In the genomic region with DNA sequence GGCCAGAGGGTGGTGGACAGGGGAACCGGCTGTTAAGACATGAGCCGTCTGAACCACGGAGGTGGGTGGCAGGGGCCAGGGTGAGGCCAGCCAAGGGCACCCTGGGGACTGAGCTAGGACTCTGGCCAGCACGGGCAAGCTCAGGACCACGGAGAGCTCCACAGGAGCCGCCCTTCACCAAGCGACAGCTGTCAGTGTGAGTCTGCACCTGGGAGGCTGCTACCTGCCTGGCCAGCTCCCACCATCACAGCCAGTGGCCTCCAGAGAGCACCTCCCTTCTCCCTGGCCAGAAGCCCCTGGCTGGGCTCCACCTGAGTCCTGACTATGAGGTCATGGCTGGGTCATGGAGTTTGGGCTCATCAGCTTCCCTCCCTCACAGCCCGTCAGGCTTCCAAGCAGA, we compare ENCODE assay signal across 1 cellular context.
TF ChIP-seq lines count a peak whose summit lies in the region.

No MANE protein-coding gene starts in this region.

TF ChIP-seq in HepG2, 621 proteins besides CTCF, POLR2A, EP300 and RAD21 (continued from another document and continues in another):
- TF ChIP-seq, protein P1, sequence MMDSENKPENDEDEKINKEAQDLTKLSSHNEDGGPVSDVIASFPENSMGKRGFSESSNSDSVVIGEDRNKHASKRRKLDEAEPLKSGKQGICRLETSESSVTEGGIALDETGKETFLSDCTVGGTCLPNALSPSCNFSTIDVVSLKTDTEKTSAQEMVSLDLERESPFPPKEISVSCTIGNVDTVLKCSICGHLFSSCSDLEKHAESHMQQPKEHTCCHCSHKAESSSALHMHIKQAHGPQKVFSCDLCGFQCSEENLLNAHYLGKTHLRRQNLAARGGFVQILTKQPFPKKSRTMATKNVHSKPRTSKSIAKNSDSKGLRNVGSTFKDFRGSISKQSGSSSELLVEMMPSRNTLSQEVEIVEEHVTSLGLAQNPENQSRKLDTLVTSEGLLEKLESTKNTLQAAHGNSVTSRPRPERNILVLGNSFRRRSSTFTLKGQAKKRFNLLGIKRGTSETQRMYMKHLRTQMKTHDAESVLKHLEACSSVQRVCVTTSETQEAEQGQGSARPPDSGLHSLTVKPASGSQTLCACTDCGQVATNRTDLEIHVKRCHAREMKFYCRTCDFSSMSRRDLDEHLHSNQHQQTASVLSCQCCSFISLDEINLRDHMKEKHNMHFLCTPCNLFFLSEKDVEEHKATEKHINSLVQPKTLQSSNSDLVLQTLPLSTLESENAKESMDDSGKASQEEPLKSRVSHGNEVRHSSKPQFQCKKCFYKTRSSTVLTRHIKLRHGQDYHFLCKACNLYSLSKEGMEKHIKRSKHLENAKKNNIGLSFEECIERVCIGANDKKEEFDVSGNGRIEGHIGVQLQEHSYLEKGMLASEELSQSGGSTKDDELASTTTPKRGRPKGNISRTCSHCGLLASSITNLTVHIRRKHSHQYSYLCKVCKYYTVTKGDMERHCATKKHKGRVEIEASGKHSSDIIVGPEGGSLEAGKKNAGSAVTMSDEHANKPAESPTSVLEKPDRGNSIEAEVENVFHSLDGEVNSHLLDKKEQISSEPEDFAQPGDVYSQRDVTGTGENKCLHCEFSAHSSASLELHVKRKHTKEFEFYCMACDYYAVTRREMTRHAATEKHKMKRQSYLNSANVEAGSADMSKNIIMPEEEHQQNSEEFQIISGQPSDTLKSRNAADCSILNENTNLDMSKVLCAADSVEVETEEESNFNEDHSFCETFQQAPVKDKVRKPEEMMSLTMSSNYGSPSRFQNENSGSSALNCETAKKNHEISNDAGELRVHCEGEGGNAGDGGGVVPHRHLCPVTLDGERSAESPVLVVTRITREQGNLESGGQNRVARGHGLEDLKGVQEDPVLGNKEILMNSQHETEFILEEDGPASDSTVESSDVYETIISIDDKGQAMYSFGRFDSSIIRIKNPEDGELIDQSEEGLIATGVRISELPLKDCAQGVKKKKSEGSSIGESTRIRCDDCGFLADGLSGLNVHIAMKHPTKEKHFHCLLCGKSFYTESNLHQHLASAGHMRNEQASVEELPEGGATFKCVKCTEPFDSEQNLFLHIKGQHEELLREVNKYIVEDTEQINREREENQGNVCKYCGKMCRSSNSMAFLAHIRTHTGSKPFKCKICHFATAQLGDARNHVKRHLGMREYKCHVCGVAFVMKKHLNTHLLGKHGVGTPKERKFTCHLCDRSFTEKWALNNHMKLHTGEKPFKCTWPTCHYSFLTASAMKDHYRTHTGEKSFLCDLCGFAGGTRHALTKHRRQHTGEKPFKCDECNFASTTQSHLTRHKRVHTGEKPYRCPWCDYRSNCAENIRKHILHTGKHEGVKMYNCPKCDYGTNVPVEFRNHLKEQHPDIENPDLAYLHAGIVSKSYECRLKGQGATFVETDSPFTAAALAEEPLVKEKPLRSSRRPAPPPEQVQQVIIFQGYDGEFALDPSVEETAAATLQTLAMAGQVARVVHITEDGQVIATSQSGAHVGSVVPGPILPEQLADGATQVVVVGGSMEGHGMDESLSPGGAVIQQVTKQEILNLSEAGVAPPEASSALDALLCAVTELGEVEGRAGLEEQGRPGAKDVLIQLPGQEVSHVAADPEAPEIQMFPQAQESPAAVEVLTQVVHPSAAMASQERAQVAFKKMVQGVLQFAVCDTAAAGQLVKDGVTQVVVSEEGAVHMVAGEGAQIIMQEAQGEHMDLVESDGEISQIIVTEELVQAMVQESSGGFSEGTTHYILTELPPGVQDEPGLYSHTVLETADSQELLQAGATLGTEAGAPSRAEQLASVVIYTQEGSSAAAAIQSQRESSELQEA (CRISPR knock-in tag; IDR thresholded peaks at IDR 0.05; ENCODE audit: not compliant biosample characterization), result no peak
- TF ChIP-seq, protein P2, sequence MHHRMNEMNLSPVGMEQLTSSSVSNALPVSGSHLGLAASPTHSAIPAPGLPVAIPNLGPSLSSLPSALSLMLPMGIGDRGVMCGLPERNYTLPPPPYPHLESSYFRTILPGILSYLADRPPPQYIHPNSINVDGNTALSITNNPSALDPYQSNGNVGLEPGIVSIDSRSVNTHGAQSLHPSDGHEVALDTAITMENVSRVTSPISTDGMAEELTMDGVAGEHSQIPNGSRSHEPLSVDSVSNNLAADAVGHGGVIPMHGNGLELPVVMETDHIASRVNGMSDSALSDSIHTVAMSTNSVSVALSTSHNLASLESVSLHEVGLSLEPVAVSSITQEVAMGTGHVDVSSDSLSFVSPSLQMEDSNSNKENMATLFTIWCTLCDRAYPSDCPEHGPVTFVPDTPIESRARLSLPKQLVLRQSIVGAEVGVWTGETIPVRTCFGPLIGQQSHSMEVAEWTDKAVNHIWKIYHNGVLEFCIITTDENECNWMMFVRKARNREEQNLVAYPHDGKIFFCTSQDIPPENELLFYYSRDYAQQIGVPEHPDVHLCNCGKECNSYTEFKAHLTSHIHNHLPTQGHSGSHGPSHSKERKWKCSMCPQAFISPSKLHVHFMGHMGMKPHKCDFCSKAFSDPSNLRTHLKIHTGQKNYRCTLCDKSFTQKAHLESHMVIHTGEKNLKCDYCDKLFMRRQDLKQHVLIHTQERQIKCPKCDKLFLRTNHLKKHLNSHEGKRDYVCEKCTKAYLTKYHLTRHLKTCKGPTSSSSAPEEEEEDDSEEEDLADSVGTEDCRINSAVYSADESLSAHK (CRISPR knock-in tag; IDR thresholded peaks at IDR 0.05; ENCODE audit: borderline replicate concordance), result 0 out of 2 replicates have a peak, but pooled peaks have one; percentile 67
- TF ChIP-seq ZNF343 (CRISPR knock-in tag; IDR thresholded peaks at IDR 0.05) (0 out of 2 replicates have a peak, but pooled peaks have one; percentile 44), CEBPG (CRISPR knock-in tag; IDR thresholded peaks at IDR 0.05) (no peak), ZBTB7B (CRISPR knock-in tag; IDR thresholded peaks at IDR 0.05) (0 out of 2 replicates have a peak, but pooled peaks have one; percentile 57), FOXK1 (CRISPR knock-in tag; IDR thresholded peaks at IDR 0.05; ENCODE audit: borderline replicate concordance, low read depth) (peak; percentile 75; the same call in 1 of the 2 replicates), ZNF3 (CRISPR knock-in tag; IDR thresholded peaks at IDR 0.05) (no peak), HES4 (CRISPR knock-in tag; IDR thresholded peaks at IDR 0.05; ENCODE audit: borderline replicate concordance) (peak; percentile 50; the same call in 1 of the 2 replicates), POLR2G (IDR thresholded peaks at IDR 0.05; ENCODE audit: low read depth, low read length) (no peak), MAFF (IDR thresholded peaks at IDR 0.05; ENCODE audit: low read depth, low read length) (no peak)
- TF ChIP-seq, protein P3, sequence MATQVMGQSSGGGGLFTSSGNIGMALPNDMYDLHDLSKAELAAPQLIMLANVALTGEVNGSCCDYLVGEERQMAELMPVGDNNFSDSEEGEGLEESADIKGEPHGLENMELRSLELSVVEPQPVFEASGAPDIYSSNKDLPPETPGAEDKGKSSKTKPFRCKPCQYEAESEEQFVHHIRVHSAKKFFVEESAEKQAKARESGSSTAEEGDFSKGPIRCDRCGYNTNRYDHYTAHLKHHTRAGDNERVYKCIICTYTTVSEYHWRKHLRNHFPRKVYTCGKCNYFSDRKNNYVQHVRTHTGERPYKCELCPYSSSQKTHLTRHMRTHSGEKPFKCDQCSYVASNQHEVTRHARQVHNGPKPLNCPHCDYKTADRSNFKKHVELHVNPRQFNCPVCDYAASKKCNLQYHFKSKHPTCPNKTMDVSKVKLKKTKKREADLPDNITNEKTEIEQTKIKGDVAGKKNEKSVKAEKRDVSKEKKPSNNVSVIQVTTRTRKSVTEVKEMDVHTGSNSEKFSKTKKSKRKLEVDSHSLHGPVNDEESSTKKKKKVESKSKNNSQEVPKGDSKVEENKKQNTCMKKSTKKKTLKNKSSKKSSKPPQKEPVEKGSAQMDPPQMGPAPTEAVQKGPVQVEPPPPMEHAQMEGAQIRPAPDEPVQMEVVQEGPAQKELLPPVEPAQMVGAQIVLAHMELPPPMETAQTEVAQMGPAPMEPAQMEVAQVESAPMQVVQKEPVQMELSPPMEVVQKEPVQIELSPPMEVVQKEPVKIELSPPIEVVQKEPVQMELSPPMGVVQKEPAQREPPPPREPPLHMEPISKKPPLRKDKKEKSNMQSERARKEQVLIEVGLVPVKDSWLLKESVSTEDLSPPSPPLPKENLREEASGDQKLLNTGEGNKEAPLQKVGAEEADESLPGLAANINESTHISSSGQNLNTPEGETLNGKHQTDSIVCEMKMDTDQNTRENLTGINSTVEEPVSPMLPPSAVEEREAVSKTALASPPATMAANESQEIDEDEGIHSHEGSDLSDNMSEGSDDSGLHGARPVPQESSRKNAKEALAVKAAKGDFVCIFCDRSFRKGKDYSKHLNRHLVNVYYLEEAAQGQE (IDR thresholded peaks at IDR 0.05; ENCODE audit: borderline replicate concordance in 1 of 2, low read depth in 1 of 2, low read length in 2 of 2), result peak; percentile 82 to 98
- TF ChIP-seq, protein P4, sequence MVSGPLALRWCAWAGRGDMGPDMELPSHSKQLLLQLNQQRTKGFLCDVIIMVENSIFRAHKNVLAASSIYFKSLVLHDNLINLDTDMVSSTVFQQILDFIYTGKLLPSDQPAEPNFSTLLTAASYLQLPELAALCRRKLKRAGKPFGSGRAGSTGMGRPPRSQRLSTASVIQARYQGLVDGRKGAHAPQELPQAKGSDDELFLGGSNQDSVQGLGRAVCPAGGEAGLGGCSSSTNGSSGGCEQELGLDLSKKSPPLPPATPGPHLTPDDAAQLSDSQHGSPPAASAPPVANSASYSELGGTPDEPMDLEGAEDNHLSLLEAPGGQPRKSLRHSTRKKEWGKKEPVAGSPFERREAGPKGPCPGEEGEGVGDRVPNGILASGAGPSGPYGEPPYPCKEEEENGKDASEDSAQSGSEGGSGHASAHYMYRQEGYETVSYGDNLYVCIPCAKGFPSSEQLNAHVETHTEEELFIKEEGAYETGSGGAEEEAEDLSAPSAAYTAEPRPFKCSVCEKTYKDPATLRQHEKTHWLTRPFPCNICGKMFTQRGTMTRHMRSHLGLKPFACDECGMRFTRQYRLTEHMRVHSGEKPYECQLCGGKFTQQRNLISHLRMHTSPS (CRISPR knock-in tag; IDR thresholded peaks at IDR 0.05; ENCODE audit: low read depth), result no peak; the same call in 1 of the 2 replicates
- TF ChIP-seq, protein P5, sequence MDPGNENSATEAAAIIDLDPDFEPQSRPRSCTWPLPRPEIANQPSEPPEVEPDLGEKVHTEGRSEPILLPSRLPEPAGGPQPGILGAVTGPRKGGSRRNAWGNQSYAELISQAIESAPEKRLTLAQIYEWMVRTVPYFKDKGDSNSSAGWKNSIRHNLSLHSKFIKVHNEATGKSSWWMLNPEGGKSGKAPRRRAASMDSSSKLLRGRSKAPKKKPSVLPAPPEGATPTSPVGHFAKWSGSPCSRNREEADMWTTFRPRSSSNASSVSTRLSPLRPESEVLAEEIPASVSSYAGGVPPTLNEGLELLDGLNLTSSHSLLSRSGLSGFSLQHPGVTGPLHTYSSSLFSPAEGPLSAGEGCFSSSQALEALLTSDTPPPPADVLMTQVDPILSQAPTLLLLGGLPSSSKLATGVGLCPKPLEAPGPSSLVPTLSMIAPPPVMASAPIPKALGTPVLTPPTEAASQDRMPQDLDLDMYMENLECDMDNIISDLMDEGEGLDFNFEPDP (CRISPR knock-in tag; conservative IDR thresholded peaks at IDR 0.05), result no peak
- TF ChIP-seq, protein P6, sequence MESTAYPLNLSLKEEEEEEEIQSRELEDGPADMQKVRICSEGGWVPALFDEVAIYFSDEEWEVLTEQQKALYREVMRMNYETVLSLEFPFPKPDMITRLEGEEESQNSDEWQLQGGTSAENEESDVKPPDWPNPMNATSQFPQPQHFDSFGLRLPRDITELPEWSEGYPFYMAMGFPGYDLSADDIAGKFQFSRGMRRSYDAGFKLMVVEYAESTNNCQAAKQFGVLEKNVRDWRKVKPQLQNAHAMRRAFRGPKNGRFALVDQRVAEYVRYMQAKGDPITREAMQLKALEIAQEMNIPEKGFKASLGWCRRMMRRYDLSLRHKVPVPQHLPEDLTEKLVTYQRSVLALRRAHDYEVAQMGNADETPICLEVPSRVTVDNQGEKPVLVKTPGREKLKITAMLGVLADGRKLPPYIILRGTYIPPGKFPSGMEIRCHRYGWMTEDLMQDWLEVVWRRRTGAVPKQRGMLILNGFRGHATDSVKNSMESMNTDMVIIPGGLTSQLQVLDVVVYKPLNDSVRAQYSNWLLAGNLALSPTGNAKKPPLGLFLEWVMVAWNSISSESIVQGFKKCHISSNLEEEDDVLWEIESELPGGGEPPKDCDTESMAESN (CRISPR knock-in tag; conservative IDR thresholded peaks at IDR 0.05), result 0 out of 2 replicates have a peak, but pooled peaks have one; percentile 52
- TF ChIP-seq, protein P7, sequence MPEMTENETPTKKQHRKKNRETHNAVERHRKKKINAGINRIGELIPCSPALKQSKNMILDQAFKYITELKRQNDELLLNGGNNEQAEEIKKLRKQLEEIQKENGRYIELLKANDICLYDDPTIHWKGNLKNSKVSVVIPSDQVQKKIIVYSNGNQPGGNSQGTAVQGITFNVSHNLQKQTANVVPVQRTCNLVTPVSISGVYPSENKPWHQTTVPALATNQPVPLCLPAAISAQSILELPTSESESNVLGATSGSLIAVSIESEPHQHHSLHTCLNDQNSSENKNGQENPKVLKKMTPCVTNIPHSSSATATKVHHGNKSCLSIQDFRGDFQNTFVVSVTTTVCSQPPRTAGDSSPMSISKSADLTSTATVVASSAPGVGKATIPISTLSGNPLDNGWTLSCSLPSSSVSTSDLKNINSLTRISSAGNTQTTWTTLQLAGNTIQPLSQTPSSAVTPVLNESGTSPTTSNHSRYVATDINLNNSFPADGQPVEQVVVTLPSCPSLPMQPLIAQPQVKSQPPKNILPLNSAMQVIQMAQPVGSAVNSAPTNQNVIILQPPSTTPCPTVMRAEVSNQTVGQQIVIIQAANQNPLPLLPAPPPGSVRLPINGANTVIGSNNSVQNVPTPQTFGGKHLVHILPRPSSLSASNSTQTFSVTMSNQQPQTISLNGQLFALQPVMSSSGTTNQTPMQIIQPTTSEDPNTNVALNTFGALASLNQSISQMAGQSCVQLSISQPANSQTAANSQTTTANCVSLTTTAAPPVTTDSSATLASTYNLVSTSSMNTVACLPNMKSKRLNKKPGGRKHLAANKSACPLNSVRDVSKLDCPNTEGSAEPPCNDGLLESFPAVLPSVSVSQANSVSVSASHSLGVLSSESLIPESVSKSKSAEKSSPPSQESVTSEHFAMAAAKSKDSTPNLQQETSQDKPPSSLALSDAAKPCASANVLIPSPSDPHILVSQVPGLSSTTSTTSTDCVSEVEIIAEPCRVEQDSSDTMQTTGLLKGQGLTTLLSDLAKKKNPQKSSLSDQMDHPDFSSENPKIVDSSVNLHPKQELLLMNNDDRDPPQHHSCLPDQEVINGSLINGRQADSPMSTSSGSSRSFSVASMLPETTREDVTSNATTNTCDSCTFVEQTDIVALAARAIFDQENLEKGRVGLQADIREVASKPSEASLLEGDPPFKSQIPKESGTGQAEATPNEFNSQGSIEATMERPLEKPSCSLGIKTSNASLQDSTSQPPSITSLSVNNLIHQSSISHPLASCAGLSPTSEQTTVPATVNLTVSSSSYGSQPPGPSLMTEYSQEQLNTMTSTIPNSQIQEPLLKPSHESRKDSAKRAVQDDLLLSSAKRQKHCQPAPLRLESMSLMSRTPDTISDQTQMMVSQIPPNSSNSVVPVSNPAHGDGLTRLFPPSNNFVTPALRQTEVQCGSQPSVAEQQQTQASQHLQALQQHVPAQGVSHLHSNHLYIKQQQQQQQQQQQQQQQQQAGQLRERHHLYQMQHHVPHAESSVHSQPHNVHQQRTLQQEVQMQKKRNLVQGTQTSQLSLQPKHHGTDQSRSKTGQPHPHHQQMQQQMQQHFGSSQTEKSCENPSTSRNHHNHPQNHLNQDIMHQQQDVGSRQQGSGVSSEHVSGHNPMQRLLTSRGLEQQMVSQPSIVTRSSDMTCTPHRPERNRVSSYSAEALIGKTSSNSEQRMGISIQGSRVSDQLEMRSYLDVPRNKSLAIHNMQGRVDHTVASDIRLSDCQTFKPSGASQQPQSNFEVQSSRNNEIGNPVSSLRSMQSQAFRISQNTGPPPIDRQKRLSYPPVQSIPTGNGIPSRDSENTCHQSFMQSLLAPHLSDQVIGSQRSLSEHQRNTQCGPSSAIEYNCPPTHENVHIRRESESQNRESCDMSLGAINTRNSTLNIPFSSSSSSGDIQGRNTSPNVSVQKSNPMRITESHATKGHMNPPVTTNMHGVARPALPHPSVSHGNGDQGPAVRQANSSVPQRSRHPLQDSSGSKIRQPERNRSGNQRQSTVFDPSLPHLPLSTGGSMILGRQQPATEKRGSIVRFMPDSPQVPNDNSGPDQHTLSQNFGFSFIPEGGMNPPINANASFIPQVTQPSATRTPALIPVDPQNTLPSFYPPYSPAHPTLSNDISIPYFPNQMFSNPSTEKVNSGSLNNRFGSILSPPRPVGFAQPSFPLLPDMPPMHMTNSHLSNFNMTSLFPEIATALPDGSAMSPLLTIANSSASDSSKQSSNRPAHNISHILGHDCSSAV (CRISPR knock-in tag; IDR thresholded peaks at IDR 0.05; ENCODE audit: borderline replicate concordance), result no peak
